Comparison of ENCODE assay signal across 1 cellular context in the genomic region with DNA sequence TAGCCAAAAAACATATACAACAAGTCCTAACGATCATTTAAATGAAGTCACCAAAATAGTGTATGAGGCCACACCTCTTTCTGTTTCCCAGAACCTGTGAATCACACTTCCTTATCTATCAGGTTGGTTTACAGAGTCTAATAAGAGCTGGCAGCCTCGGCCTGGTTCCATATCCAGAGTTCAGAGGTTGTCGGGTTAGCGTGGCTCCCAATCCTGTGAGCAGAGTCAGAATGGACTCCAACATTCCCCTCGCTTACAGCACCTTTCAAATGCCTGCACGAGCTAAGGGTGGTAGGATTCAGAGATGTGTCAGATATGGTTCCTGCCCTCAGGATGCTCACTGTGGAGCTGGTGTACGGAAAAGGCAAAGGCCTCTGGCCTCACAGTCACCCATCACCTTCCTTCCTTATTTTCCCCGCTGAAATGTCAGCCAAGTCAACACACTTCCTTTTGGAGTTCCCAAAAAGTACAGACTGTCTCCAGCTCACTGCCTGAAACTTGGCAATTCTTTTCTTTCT.
TF ChIP-seq lines count a peak whose summit lies in the region.

No MANE protein-coding gene starts in this region.

TF ChIP-seq in HepG2, 621 proteins besides CTCF, POLR2A, EP300 and RAD21 (continued from another document):
- TF ChIP-seq SNAPC2 (CRISPR knock-in tag; IDR thresholded peaks at IDR 0.05) (no peak), ZNF468 (CRISPR knock-in tag; IDR thresholded peaks at IDR 0.05) (no peak), KLF9 (CRISPR knock-in tag; IDR thresholded peaks at IDR 0.05; ENCODE audit: low read depth) (no peak), FOSL1 (CRISPR knock-in tag; IDR thresholded peaks at IDR 0.05; ENCODE audit: borderline replicate concordance) (0 out of 2 replicates have a peak, but pooled peaks have one; percentile 35), ZNF20 (CRISPR knock-in tag; IDR thresholded peaks at IDR 0.05) (no peak), ZMAT3 (CRISPR knock-in tag; conservative IDR thresholded peaks at IDR 0.05) (no peak)
- TF ChIP-seq, protein P1, sequence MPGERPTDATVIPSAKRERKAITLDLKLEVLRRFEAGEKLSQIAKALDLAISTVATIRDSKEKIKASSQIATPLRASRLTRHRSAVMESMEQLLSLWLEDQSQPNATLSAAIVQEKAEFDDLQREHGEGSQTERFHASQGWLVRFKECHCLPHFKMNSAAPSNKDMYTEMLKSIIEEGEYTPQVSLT (CRISPR knock-in tag; IDR thresholded peaks at IDR 0.05; ENCODE audit: borderline replicate concordance, low read depth): no peak
- TF ChIP-seq, protein P2, sequence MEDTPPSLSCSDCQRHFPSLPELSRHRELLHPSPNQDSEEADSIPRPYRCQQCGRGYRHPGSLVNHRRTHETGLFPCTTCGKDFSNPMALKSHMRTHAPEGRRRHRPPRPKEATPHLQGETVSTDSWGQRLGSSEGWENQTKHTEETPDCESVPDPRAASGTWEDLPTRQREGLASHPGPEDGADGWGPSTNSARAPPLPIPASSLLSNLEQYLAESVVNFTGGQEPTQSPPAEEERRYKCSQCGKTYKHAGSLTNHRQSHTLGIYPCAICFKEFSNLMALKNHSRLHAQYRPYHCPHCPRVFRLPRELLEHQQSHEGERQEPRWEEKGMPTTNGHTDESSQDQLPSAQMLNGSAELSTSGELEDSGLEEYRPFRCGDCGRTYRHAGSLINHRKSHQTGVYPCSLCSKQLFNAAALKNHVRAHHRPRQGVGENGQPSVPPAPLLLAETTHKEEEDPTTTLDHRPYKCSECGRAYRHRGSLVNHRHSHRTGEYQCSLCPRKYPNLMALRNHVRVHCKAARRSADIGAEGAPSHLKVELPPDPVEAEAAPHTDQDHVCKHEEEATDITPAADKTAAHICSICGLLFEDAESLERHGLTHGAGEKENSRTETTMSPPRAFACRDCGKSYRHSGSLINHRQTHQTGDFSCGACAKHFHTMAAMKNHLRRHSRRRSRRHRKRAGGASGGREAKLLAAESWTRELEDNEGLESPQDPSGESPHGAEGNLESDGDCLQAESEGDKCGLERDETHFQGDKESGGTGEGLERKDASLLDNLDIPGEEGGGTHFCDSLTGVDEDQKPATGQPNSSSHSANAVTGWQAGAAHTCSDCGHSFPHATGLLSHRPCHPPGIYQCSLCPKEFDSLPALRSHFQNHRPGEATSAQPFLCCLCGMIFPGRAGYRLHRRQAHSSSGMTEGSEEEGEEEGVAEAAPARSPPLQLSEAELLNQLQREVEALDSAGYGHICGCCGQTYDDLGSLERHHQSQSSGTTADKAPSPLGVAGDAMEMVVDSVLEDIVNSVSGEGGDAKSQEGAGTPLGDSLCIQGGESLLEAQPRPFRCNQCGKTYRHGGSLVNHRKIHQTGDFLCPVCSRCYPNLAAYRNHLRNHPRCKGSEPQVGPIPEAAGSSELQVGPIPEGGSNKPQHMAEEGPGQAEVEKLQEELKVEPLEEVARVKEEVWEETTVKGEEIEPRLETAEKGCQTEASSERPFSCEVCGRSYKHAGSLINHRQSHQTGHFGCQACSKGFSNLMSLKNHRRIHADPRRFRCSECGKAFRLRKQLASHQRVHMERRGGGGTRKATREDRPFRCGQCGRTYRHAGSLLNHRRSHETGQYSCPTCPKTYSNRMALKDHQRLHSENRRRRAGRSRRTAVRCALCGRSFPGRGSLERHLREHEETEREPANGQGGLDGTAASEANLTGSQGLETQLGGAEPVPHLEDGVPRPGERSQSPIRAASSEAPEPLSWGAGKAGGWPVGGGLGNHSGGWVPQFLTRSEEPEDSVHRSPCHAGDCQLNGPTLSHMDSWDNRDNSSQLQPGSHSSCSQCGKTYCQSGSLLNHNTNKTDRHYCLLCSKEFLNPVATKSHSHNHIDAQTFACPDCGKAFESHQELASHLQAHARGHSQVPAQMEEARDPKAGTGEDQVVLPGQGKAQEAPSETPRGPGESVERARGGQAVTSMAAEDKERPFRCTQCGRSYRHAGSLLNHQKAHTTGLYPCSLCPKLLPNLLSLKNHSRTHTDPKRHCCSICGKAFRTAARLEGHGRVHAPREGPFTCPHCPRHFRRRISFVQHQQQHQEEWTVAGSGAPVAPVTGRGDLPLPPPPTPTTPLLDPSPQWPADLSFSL (CRISPR knock-in tag; IDR thresholded peaks at IDR 0.05): no peak
